1 cellular context compared by ENCODE assay signal in genomic region chr12:25788707-25789106, GRCh38.
TF ChIP-seq lines count a peak whose summit lies in the region.

No MANE protein-coding gene starts in this region.

TF ChIP-seq in K562, 482 proteins besides CTCF, POLR2A, EP300 and RAD21 (continued from another document and continues in another):
- TF ChIP-seq ARID4B (CRISPR knock-in tag; IDR thresholded peaks at IDR 0.05) (no peak), MYBL2 (IDR thresholded peaks at IDR 0.05; ENCODE audit: low read depth) (no peak), MYBL2 (CRISPR knock-in tag; IDR thresholded peaks at IDR 0.05; ENCODE audit: borderline replicate concordance) (no peak), RBM22 (IDR thresholded peaks at IDR 0.05; ENCODE audit: low read depth, low read length, poor library complexity, severe bottlenecking) (no peak), ZNF311 (CRISPR knock-in tag; IDR thresholded peaks at IDR 0.05) (peak; percentile 37; the same call in 1 of the 2 replicates), MCM5 (IDR thresholded peaks at IDR 0.05; ENCODE audit: low read depth) (no peak), ELF4 (CRISPR knock-in tag; IDR thresholded peaks at IDR 0.05) (0 out of 2 replicates have a peak, but pooled peaks have one; percentile 45), ZNF282 (CRISPR knock-in tag; IDR thresholded peaks at IDR 0.05) (no peak), BMI1 (IDR thresholded peaks at IDR 0.05; ENCODE audit: low read length) (no peak), NCOA2 (IDR thresholded peaks at IDR 0.05; ENCODE audit: partially characterized antibody in 2 of 2) (no peak), ETV6 (IDR thresholded peaks at IDR 0.05; ENCODE audit: borderline replicate concordance in 1 of 2, low read depth in 2 of 2, low read length in 1 of 2) (no peak), ETV6 (CRISPR knock-in tag; IDR thresholded peaks at IDR 0.05; ENCODE audit: borderline replicate concordance) (no peak), ASH1L (IDR thresholded peaks at IDR 0.05; ENCODE audit: borderline replicate concordance, low read depth, partially characterized antibody) (no peak), TEAD1 (CRISPR knock-in tag; IDR thresholded peaks at IDR 0.05) (peak in 1 of 2 experiments; percentile 61; a peak in 1 of 4 replicates), NONO (IDR thresholded peaks at IDR 0.05; ENCODE audit: low read depth in 2 of 2, low read length in 1 of 2) (no peak), CEBPG (CRISPR knock-in tag; IDR thresholded peaks at IDR 0.05) (no peak), CEBPG (tag; conservative IDR thresholded peaks at IDR 0.05 in 1 of 2, IDR thresholded peaks at IDR 0.05 in 1 of 2) (no peak), TEAD2 (tag; IDR thresholded peaks at IDR 0.05) (no peak), NELFE (IDR thresholded peaks at IDR 0.05; ENCODE audit: insufficient read depth, insufficient read length) (no peak), RCOR1 (IDR thresholded peaks at IDR 0.05; ENCODE audit: borderline replicate concordance in 1 of 2, low read depth in 2 of 2, low read length in 2 of 2) (peak in 1 of 2 experiments; percentile 38; a peak in 1 of 4 replicates), TAF1 (IDR thresholded peaks at IDR 0.05; ENCODE audit: control insufficient read depth, extremely low read depth, insufficient read depth, low read length, severe bottlenecking) (no peak), ZNF124 (CRISPR knock-in tag; IDR thresholded peaks at IDR 0.05) (no peak), NFE2 (IDR thresholded peaks at IDR 0.05; ENCODE audit: low read depth) (no peak), ZNF354B (CRISPR knock-in tag; IDR thresholded peaks at IDR 0.05) (peak; percentile 51; the same call in 1 of the 2 replicates), CBFA2T3 (IDR thresholded peaks at IDR 0.05) (peak; percentile 23; the same call in 1 of the 2 replicates), NCOR1 (IDR thresholded peaks at IDR 0.05) (no peak), NFATC3 (IDR thresholded peaks at IDR 0.05) (no peak), MAFK (IDR thresholded peaks at IDR 0.05; ENCODE audit: low read length) (no peak), FOXP4 (CRISPR knock-in tag; IDR thresholded peaks at IDR 0.05; ENCODE audit: borderline replicate concordance) (no peak), ZNF239 (CRISPR knock-in tag; IDR thresholded peaks at IDR 0.05) (no peak), GTF2A2 (tag; IDR thresholded peaks at IDR 0.05) (no peak), BRF1 (IDR thresholded peaks at IDR 0.05; ENCODE audit: borderline replicate concordance, extremely low read depth, insufficient read length) (no peak), ETS2 (tag; IDR thresholded peaks at IDR 0.05; ENCODE audit: borderline replicate concordance, poor library complexity, severe bottlenecking) (no peak), ARHGAP35 (IDR thresholded peaks at IDR 0.05; ENCODE audit: partially characterized antibody) (no peak), SMARCE1 (IDR thresholded peaks at IDR 0.05) (no peak), ZFP36 (IDR thresholded peaks at IDR 0.05; ENCODE audit: low read depth, low read length, partially characterized antibody) (no peak)
- TF ChIP-seq, protein P1, sequence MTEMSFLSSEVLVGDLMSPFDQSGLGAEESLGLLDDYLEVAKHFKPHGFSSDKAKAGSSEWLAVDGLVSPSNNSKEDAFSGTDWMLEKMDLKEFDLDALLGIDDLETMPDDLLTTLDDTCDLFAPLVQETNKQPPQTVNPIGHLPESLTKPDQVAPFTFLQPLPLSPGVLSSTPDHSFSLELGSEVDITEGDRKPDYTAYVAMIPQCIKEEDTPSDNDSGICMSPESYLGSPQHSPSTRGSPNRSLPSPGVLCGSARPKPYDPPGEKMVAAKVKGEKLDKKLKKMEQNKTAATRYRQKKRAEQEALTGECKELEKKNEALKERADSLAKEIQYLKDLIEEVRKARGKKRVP (CRISPR knock-in tag; IDR thresholded peaks at IDR 0.05) = 0 out of 2 replicates have a peak, but pooled peaks have one; percentile 35
- TF ChIP-seq, protein P2, sequence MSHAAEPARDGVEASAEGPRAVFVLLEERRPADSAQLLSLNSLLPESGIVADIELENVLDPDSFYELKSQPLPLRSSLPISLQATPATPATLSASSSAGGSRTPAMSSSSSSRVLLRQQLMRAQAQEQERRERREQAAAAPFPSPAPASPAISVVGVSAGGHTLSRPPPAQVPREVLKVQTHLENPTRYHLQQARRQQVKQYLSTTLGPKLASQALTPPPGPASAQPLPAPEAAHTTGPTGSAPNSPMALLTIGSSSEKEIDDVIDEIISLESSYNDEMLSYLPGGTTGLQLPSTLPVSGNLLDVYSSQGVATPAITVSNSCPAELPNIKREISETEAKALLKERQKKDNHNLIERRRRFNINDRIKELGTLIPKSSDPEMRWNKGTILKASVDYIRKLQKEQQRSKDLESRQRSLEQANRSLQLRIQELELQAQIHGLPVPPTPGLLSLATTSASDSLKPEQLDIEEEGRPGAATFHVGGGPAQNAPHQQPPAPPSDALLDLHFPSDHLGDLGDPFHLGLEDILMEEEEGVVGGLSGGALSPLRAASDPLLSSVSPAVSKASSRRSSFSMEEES (CRISPR knock-in tag; IDR thresholded peaks at IDR 0.05) = 0 out of 2 replicates have a peak, but pooled peaks have one; percentile 4
- TF ChIP-seq, protein P3, sequence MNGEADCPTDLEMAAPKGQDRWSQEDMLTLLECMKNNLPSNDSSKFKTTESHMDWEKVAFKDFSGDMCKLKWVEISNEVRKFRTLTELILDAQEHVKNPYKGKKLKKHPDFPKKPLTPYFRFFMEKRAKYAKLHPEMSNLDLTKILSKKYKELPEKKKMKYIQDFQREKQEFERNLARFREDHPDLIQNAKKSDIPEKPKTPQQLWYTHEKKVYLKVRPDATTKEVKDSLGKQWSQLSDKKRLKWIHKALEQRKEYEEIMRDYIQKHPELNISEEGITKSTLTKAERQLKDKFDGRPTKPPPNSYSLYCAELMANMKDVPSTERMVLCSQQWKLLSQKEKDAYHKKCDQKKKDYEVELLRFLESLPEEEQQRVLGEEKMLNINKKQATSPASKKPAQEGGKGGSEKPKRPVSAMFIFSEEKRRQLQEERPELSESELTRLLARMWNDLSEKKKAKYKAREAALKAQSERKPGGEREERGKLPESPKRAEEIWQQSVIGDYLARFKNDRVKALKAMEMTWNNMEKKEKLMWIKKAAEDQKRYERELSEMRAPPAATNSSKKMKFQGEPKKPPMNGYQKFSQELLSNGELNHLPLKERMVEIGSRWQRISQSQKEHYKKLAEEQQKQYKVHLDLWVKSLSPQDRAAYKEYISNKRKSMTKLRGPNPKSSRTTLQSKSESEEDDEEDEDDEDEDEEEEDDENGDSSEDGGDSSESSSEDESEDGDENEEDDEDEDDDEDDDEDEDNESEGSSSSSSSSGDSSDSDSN (IDR thresholded peaks at IDR 0.05; ENCODE audit: borderline replicate concordance in 1 of 2, low read depth in 2 of 2, low read length in 2 of 2) = no peak
- TF ChIP-seq, protein P4, sequence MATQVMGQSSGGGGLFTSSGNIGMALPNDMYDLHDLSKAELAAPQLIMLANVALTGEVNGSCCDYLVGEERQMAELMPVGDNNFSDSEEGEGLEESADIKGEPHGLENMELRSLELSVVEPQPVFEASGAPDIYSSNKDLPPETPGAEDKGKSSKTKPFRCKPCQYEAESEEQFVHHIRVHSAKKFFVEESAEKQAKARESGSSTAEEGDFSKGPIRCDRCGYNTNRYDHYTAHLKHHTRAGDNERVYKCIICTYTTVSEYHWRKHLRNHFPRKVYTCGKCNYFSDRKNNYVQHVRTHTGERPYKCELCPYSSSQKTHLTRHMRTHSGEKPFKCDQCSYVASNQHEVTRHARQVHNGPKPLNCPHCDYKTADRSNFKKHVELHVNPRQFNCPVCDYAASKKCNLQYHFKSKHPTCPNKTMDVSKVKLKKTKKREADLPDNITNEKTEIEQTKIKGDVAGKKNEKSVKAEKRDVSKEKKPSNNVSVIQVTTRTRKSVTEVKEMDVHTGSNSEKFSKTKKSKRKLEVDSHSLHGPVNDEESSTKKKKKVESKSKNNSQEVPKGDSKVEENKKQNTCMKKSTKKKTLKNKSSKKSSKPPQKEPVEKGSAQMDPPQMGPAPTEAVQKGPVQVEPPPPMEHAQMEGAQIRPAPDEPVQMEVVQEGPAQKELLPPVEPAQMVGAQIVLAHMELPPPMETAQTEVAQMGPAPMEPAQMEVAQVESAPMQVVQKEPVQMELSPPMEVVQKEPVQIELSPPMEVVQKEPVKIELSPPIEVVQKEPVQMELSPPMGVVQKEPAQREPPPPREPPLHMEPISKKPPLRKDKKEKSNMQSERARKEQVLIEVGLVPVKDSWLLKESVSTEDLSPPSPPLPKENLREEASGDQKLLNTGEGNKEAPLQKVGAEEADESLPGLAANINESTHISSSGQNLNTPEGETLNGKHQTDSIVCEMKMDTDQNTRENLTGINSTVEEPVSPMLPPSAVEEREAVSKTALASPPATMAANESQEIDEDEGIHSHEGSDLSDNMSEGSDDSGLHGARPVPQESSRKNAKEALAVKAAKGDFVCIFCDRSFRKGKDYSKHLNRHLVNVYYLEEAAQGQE (CRISPR knock-in tag; IDR thresholded peaks at IDR 0.05; ENCODE audit: low read depth) = no peak
- TF ChIP-seq, protein P5, sequence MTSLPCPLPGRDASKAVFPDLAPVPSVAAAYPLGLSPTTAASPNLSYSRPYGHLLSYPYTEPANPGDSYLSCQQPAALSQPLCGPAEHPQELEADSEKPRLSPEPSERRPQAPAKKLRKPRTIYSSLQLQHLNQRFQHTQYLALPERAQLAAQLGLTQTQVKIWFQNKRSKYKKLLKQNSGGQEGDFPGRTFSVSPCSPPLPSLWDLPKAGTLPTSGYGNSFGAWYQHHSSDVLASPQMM (CRISPR knock-in tag; IDR thresholded peaks at IDR 0.05) = no peak
- TF ChIP-seq, protein P6, sequence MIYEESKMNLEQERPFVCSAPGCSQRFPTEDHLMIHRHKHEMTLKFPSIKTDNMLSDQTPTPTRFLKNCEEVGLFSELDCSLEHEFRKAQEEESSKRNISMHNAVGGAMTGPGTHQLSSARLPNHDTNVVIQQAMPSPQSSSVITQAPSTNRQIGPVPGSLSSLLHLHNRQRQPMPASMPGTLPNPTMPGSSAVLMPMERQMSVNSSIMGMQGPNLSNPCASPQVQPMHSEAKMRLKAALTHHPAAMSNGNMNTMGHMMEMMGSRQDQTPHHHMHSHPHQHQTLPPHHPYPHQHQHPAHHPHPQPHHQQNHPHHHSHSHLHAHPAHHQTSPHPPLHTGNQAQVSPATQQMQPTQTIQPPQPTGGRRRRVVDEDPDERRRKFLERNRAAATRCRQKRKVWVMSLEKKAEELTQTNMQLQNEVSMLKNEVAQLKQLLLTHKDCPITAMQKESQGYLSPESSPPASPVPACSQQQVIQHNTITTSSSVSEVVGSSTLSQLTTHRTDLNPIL (CRISPR knock-in tag; IDR thresholded peaks at IDR 0.05) = no peak
- TF ChIP-seq, protein P7, sequence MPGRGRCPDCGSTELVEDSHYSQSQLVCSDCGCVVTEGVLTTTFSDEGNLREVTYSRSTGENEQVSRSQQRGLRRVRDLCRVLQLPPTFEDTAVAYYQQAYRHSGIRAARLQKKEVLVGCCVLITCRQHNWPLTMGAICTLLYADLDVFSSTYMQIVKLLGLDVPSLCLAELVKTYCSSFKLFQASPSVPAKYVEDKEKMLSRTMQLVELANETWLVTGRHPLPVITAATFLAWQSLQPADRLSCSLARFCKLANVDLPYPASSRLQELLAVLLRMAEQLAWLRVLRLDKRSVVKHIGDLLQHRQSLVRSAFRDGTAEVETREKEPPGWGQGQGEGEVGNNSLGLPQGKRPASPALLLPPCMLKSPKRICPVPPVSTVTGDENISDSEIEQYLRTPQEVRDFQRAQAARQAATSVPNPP (IDR thresholded peaks at IDR 0.05; ENCODE audit: borderline replicate concordance, insufficient read depth, insufficient read length) = no peak
- TF ChIP-seq, protein P8, sequence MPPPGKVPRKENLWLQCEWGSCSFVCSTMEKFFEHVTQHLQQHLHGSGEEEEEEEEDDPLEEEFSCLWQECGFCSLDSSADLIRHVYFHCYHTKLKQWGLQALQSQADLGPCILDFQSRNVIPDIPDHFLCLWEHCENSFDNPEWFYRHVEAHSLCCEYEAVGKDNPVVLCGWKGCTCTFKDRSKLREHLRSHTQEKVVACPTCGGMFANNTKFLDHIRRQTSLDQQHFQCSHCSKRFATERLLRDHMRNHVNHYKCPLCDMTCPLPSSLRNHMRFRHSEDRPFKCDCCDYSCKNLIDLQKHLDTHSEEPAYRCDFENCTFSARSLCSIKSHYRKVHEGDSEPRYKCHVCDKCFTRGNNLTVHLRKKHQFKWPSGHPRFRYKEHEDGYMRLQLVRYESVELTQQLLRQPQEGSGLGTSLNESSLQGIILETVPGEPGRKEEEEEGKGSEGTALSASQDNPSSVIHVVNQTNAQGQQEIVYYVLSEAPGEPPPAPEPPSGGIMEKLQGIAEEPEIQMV (tag; conservative IDR thresholded peaks at IDR 0.05; ENCODE audit: low read depth) = no peak
